Comparison of ENCODE assay signal across 14 cellular contexts in the genomic region with DNA sequence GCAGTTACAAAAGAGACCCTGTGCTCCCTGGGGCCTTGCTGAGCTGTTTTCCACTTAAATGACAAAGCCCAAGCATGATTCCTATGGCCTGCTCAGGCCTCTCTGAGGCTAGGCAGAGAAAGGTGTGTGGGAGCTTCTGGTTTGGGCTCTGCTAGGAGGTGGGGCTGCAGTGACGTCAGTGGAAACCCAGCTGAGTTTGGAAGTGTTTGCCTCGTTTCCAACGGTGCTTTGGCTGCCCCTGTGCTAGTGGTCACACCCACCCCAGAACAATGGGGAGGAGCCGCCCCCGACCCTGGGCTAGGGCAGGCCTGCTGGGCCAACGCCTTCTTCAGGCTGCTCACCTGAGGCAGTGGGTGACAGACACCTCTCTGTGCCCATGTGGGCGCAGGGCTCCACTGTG. TPM values are rescaled to one million over a fixed set of nuclear protein-coding genes. Genes with fewer than 3 reads are reported as not detected.
DNase-seq lines count a peak whose midpoint lies in the region; ATAC-seq lines count a peak whose summit lies in the region.
"Had no signal": no experiment of that assay in that cellular context is flagged by ENCODE, and none has a peak within 500 bp of the region (broad histone marks: within the 10 kb centered on the region; RNA-seq: fewer than 3 reads in every experiment).

No MANE protein-coding gene starts in this region.

- H3K4me1 ChIP-seq in aorta (ENCODE audit: control insufficient read depth in 1 of 2, insufficient read depth in 2 of 2, low read length in 2 of 2), result no peaks in the 10 kb centered on the region
- H3K4me1 ChIP-seq: adrenal gland had no signal

- peak overlapping the region; percentile 1 for H3K27ac ChIP-seq in epithelial cell of prostate
- H3K27ac ChIP-seq in aorta (ENCODE audit: low read depth in 1 of 2, low read length in 2 of 2), result no peak overlapping the region
- H3K27ac ChIP-seq: A549, adrenal gland had no signal

- H3K4me3 ChIP-seq in aorta (ENCODE audit: low read length in 2 of 2), result no peak overlapping the region
- H3K4me3 ChIP-seq: A549, adrenal gland, dorsolateral prefrontal cortex, GM12878 had no signal

- in situ Hi-C loops in ACHN (cut with HindIII; ENCODE audit: low pct_ligation_motif_present, low pct_unique_long_range_greater_than_20kb, low sequenced_read_pairs), result no loop called here

- ATAC-seq in aorta (ENCODE audit: low FRiP score) (peak; percentile 3), GM19395 (IDR thresholded peaks at IDR 0.05; ENCODE audit: unreplicated experiment) (no peak)
- ATAC-seq: A549, GM12878 had no signal

- DNase-seq in NCI-H146 (lab: John Stamatoyannopoulos, UW) (peak; percentile 2), NCI-H146 treated with DMSO at 0.1 percent for 48 hours (lab: John Stamatoyannopoulos, UW; ENCODE audit: unreplicated experiment) (no peak), epithelial cell of prostate (ENCODE audit: low read depth, low spot score) (no peak), islet precursor cell (peak; percentile 77), aorta (no peak), ACHN (no peak)
- DNase-seq in activated CD4-positive, alpha-beta T cell treated with anti-CD3 and anti-CD28 coated beads, Interleukin-2, amount 50 U/mL, for 48 hours, result no peak
- DNase-seq: Kasumi-1, midbrain had no signal

- 47% methylated on average over 7 of the region's 7 CpGs for WGBS in aorta, 2 donors

- no peaks in the 10 kb centered on the region for H3K9me3 ChIP-seq in aorta (ENCODE audit: control insufficient read depth, low read length)
- H3K9me3 ChIP-seq: A549, adrenal gland had no signal

- intact Hi-C loops in aorta (cut with DNase I), result loop anchor here in 1 of 2 donors (10.0 kb wide), 1 partner anchor 137 kb away; no protein-coding TSS in a partner anchor

- no peaks in the 10 kb centered on the region for H3K27me3 ChIP-seq in aorta (ENCODE audit: control insufficient read depth in 1 of 2, insufficient read depth in 2 of 2, low read length in 1 of 2)
- H3K27me3 ChIP-seq: adrenal gland, dorsolateral prefrontal cortex had no signal

- no peaks in the 10 kb centered on the region for H3K36me3 ChIP-seq in aorta (ENCODE audit: control insufficient read depth in 1 of 2, insufficient read depth in 2 of 2, low read length in 1 of 2)
- H3K36me3 ChIP-seq: adrenal gland had no signal

RNA-seq across cellular contexts. Expression of a gene that starts 10.4 kb away (rescaled TPM):
- total RNA-seq in aorta, result 10 to 100 TPM; 36.7 to 44.8 TPM
- polyA plus RNA-seq in aorta, result 10 to 100 TPM; 13.4 to 51.2 TPM

Comparison
In these comparisons a context has a peak if more than half of its experiments do, and no peak if none do; other contexts are left out.
1. DNase-seq: peak in NCI-H146 (single experiment) and islet precursor cell (single experiment); none in NCI-H146 treated with DMSO at 0.1 percent for 48 hours (single experiment), epithelial cell of prostate (single experiment), aorta (0 of 2), activated CD4-positive, alpha-beta T cell treated with anti-CD3 and anti-CD28 coated beads, Interleukin-2, amount 50 U/mL, for 48 hours (0 of 2) and ACHN (single experiment).